Comparison of ENCODE assay signal across 16 cellular contexts in the genomic region with DNA sequence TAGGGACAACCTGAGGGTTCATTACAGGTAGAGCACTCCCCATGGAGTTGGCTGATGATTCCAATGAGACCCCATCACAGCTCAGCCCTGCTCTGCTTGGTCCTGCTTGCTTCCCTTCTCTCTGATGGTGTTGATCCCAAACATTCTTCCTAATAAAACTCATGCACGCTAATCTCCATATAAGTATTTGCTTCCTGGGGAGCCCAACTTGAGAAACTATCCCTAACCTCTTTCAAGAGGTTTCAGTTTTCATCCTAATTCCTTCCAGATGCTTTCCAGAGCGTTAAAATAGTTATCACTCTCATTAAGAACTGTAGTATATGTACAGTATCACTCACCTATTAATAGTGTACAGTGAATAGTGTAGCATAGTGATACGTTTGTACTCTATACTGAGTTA.
A peak's percentile ranks its signal among the peaks of the same experiment; 100 is the strongest.
DNase-seq lines count a peak whose midpoint lies in the region; TF ChIP-seq lines count a peak whose summit lies in the region.
"Had no signal": no experiment of that assay in that cellular context is flagged by ENCODE, and none has a peak within 500 bp of the region (broad histone marks: within the 10 kb centered on the region; RNA-seq: fewer than 3 reads in every experiment).

No MANE protein-coding gene starts in this region.

- TF ChIP-seq CTCF in HEK293 (tag by site-specific recombination; IDR thresholded peaks at IDR 0.05) = no peak
- TF ChIP-seq CTCF in chondrocyte (IDR thresholded peaks at IDR 0.05) = no peak
- TF ChIP-seq CTCF in stomach (IDR thresholded peaks at IDR 0.05) = no peak
- no peak for TF ChIP-seq CTCF in CD14-positive monocyte (IDR thresholded peaks at IDR 0.05)

- WGBS in stomach, 5 donors = 69 to 85% (median 80%) methylated on average over 3 of the region's 3 CpGs

- H3K4me1 ChIP-seq in HEK293 (ENCODE audit: control insufficient read depth, insufficient read depth, low read length) (peaks cover 18% of the 10 kb centered on the region), stomach (no peaks in the 10 kb centered on the region)

- H3K9me3 ChIP-seq in HEK293 (ENCODE audit: control insufficient read depth, insufficient read depth, low read depth, low read length) (no peaks in the 10 kb centered on the region), stomach (no peaks in the 10 kb centered on the region)
- H3K9me3 ChIP-seq: HAP-1 had no signal

- no peaks in the 10 kb centered on the region for H3K27me3 Mint-ChIP-seq in chondrocyte (ENCODE audit: low read depth)
- no peaks in the 10 kb centered on the region for H3K27me3 Mint-ChIP-seq in CD14-positive monocyte (ENCODE audit: low read depth in 3 of 3)
- H3K27me3 Mint-ChIP-seq: CD4-positive, alpha-beta memory T cell had no signal

- no peak for TF ChIP-seq POLR2A in stomach (IDR thresholded peaks at IDR 0.05)

- peak overlapping the region; percentile 38; the same call in 1 of the 2 replicates for H3K27ac ChIP-seq in HEK293 (ENCODE audit: extremely low read depth, low read depth, low read length)
- H3K27ac ChIP-seq in stomach = no peak overlapping the region
- H3K27ac ChIP-seq: C4-2B, GM23248, HL-60 had no signal

- H3K36me3 Mint-ChIP-seq in chondrocyte (ENCODE audit: low read depth) (peaks cover 11% of the 10 kb centered on the region), CD14-positive monocyte (no peaks in the 10 kb centered on the region)
- H3K36me3 Mint-ChIP-seq: CD4-positive, alpha-beta memory T cell had no signal

- POLR2A ChIA-PET in HEK293 (lab: Yijun Ruan, JAX) = no interaction called here

- H3K4me3 ChIP-seq in HEK293 (ENCODE audit: low read depth, low read length) = no peak overlapping the region
- no peak overlapping the region for H3K4me3 ChIP-seq in stomach
- H3K4me3 ChIP-seq: GM23248, HAP-1 had no signal

- H3K27ac Mint-ChIP-seq in chondrocyte (ENCODE audit: unreplicated experiment) = peak overlapping the region; percentile 60
- no peak overlapping the region for H3K27ac Mint-ChIP-seq in CD14-positive monocyte
- H3K27ac Mint-ChIP-seq: CD4-positive, alpha-beta memory T cell; HFFc6 had no signal

- H3K27me3 ChIP-seq in stomach = no peaks in the 10 kb centered on the region

- H3K4me1 Mint-ChIP-seq in chondrocyte (ENCODE audit: low read depth) = peaks cover 21% of the 10 kb centered on the region
- no peaks in the 10 kb centered on the region for H3K4me1 Mint-ChIP-seq in CD14-positive monocyte
- H3K4me1 Mint-ChIP-seq: CD4-positive, alpha-beta memory T cell had no signal

- no peak for TF ChIP-seq EP300 in stomach (IDR thresholded peaks at IDR 0.05)

- H3K9me3 Mint-ChIP-seq in chondrocyte (ENCODE audit: low read depth) (peaks cover 5% of the 10 kb centered on the region), CD14-positive monocyte (no peaks in the 10 kb centered on the region)

- H3K4me3 Mint-ChIP-seq in chondrocyte (ENCODE audit: unreplicated experiment) (no peak overlapping the region), CD14-positive monocyte (no peak overlapping the region)
- H3K4me3 Mint-ChIP-seq: CD4-positive, alpha-beta memory T cell; HFFc6 had no signal

- DNase-seq in NCI-H524 (lab: John Stamatoyannopoulos, UW) (peak; percentile 71 to 93), chondrocyte (ENCODE audit: low spot score) (no peak), stomach (no peak), CD14-positive monocyte (ENCODE audit: low spot score) (no peak)
- DNase-seq in activated CD8-positive, alpha-beta memory T cell treated with anti-CD3 and anti-CD28 coated beads for 24 hours = no peak
- DNase-seq: AML-193; CD4-positive, alpha-beta memory T cell; DMS153; DMS79; GDM1; GM23248; HFFc6 had no signal

- peaks cover 15 to 25% of the 10 kb centered on the region in 2 experiments for H3K36me3 ChIP-seq in HEK293 (ENCODE audit: control insufficient read depth in 2 of 2, insufficient read depth in 1 of 2, low read length in 2 of 2)
- H3K36me3 ChIP-seq in stomach = peaks cover 0 to 7% (median 0%) of the 10 kb centered on the region in 4 donors
- H3K36me3 ChIP-seq: HAP-1 had no signal

- CTCF ChIA-PET in HEK293 (lab: Yijun Ruan, JAX) = no interaction called here

- intact Hi-C loops in stomach (cut with DNase I; ENCODE audit: low total_unique reads) = no loop called here
- intact Hi-C loops in CD14-positive monocyte (cut with micrococcal nuclease) = no loop called here

TF ChIP-seq in HEK293, 187 proteins besides CTCF, POLR2A, EP300 and RAD21 (continues in another document):
- 0 out of 2 replicates have a peak, but pooled peaks have one; percentile 8 for TF ChIP-seq ZBTB8A (tag by site-specific recombination; IDR thresholded peaks at IDR 0.05)
- TF ChIP-seq ZNF221 (tag by site-specific recombination; IDR thresholded peaks at IDR 0.05; ENCODE audit: borderline replicate concordance) = no peak
- TF ChIP-seq ZXDB (tag by site-specific recombination; IDR thresholded peaks at IDR 0.05) = 0 out of 2 replicates have a peak, but pooled peaks have one; percentile 29
- TF ChIP-seq ZNF624 (tag by site-specific recombination; IDR thresholded peaks at IDR 0.05) = no peak
- TF ChIP-seq FEZF1 (tag by site-specific recombination; IDR thresholded peaks at IDR 0.05) = peak; percentile 41; the same call in 1 of the 2 replicates
- TF ChIP-seq WT1 (tag by site-specific recombination; IDR thresholded peaks at IDR 0.05) = peak; percentile 48; the same call in 1 of the 2 replicates
- no peak for TF ChIP-seq ZNF629 (tag by site-specific recombination; IDR thresholded peaks at IDR 0.05)
- TF ChIP-seq, protein P1, sequence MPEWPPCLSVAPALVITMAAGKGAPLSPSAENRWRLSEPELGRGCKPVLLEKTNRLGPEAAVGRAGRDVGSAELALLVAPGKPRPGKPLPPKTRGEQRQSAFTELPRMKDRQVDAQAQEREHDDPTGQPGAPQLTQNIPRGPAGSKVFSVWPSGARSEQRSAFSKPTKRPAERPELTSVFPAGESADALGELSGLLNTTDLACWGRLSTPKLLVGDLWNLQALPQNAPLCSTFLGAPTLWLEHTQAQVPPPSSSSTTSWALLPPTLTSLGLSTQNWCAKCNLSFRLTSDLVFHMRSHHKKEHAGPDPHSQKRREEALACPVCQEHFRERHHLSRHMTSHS (tag by site-specific recombination; IDR thresholded peaks at IDR 0.05) = no peak
- TF ChIP-seq ZNF596 (tag by site-specific recombination; IDR thresholded peaks at IDR 0.05) = 0 out of 2 replicates have a peak, but pooled peaks have one; percentile 22
- TF ChIP-seq, protein P2, sequence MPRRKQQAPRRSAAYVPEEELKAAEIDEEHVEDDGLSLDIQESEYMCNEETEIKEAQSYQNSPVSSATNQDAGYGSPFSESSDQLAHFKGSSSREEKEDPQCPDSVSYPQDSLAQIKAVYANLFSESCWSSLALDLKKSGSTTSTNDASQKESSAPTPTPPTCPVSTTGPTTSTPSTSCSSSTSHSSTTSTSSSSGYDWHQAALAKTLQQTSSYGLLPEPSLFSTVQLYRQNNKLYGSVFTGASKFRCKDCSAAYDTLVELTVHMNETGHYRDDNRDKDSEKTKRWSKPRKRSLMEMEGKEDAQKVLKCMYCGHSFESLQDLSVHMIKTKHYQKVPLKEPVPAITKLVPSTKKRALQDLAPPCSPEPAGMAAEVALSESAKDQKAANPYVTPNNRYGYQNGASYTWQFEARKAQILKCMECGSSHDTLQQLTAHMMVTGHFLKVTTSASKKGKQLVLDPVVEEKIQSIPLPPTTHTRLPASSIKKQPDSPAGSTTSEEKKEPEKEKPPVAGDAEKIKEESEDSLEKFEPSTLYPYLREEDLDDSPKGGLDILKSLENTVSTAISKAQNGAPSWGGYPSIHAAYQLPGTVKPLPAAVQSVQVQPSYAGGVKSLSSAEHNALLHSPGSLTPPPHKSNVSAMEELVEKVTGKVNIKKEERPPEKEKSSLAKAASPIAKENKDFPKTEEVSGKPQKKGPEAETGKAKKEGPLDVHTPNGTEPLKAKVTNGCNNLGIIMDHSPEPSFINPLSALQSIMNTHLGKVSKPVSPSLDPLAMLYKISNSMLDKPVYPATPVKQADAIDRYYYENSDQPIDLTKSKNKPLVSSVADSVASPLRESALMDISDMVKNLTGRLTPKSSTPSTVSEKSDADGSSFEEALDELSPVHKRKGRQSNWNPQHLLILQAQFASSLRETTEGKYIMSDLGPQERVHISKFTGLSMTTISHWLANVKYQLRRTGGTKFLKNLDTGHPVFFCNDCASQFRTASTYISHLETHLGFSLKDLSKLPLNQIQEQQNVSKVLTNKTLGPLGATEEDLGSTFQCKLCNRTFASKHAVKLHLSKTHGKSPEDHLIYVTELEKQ (tag by site-specific recombination; IDR thresholded peaks at IDR 0.05; ENCODE audit: borderline replicate concordance) = peak; percentile 59; the same call in 1 of the 2 replicates
- no peak for TF ChIP-seq TCF7L2 (IDR thresholded peaks at IDR 0.05; ENCODE audit: borderline replicate concordance, low read depth, low read length)
- 0 out of 2 replicates have a peak, but pooled peaks have one; percentile 37 for TF ChIP-seq ZNF24 (tag by site-specific recombination; IDR thresholded peaks at IDR 0.05)
- TF ChIP-seq ZEB2 (tag by site-specific recombination; IDR thresholded peaks at IDR 0.05) = no peak; the same call in 1 of the 2 replicates
- no peak for TF ChIP-seq ZNF350 (tag by site-specific recombination; IDR thresholded peaks at IDR 0.05)
- 0 out of 2 replicates have a peak, but pooled peaks have one; percentile 39 for TF ChIP-seq ZNF660 (tag by site-specific recombination; IDR thresholded peaks at IDR 0.05)
- TF ChIP-seq, protein P3, sequence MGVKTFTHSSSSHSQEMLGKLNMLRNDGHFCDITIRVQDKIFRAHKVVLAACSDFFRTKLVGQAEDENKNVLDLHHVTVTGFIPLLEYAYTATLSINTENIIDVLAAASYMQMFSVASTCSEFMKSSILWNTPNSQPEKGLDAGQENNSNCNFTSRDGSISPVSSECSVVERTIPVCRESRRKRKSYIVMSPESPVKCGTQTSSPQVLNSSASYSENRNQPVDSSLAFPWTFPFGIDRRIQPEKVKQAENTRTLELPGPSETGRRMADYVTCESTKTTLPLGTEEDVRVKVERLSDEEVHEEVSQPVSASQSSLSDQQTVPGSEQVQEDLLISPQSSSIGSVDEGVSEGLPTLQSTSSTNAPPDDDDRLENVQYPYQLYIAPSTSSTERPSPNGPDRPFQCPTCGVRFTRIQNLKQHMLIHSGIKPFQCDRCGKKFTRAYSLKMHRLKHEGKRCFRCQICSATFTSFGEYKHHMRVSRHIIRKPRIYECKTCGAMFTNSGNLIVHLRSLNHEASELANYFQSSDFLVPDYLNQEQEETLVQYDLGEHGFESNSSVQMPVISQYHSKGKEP (tag by site-specific recombination; IDR thresholded peaks at IDR 0.05) = peak; percentile 82
- no peak for TF ChIP-seq ZFP37 (tag by site-specific recombination; IDR thresholded peaks at IDR 0.05)

Comparison
In these comparisons a context has a peak if more than half of its experiments do, and no peak if none do; other contexts are left out.
1. DNase-seq: peak in NCI-H524 (2 of 2); none in chondrocyte (single experiment), activated CD8-positive, alpha-beta memory T cell treated with anti-CD3 and anti-CD28 coated beads for 24 hours (single experiment), stomach (single experiment) and CD14-positive monocyte (single experiment).